ENCODE assay signal across 23 cellular contexts in the genomic region with DNA sequence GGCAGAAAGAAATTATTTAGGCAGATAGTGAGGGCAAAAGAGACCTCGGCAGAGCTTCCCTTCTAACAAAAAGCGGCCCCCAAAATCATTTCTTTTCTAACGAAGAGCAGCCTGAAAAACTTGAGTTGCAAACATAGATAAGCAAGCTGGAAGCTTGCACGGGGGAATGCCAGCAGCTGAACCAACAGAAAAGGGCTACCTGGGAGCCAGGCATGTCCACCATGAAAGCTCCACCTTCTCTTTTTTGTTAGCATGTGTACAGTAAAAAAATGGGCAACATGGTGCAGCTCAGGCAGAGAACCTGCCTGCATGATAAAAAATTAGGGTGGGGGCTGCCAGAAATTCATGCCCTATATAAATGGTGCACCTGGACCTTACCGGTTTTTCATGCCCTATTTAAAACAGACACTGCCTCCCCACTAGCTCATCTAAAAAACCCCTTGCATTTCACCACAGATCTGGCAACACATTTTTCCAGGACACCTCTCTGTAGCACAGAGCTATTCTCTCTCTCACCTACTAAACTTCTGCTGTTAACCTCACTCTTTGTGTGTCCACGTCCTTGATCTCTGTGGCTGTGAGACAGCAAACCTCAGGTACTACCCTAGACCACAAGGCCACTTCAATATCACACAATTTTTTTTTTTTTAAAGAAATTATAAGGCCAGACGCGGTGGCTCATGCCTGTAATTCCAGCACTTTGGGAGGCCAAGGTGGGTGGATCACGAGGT.
"Had no signal": no experiment of that assay in that cellular context is flagged by ENCODE, and none has a peak within 500 bp of the region (broad histone marks: within the 10 kb centered on the region; RNA-seq: fewer than 3 reads in every experiment).

No MANE protein-coding gene starts in this region.

- H3K36me3 ChIP-seq: uterus had no signal

- H3K4me1 Mint-ChIP-seq: naive B cell; stimulated activated memory B cell treated with anti-CD40 and anti-IgM and Interleukin-4, amounts not matched to agents 10 μg/mL and 1 μg/mL and 100 μg/mL, for 72 hours had no signal

- H3K27me3 ChIP-seq: left lung, right atrium auricular region, testis, uterus had no signal

- H3K4me1 ChIP-seq: psoas muscle, right atrium auricular region, testis, uterus had no signal

- H3K4me3 ChIP-seq: left lung, lung, psoas muscle, right atrium auricular region, skin epidermis, testis, uterus had no signal

- ATAC-seq: activated T-cell treated with anti-CD3 and anti-CD28 coated beads, Interleukin-2, amount 50 U/mL, for 4 hours; left lung; psoas muscle; stimulated activated memory B cell treated with anti-CD40 and anti-IgM and Interleukin-4, amounts not matched to agents 10 μg/mL and 1 μg/mL and 100 μg/mL, for 72 hours; T-helper 17 cell had no signal

- H3K27ac Mint-ChIP-seq: activated naive CD8-positive, alpha-beta T cell treated with anti-CD3 and anti-CD28 coated beads, Interleukin-2, amount 10 ng/mL, durations not matched to agents 7 days and 5 days; activated T-helper 2 cell treated with anti-CD3 and anti-CD28 coated beads, Interferon-gamma antibody, Interleukin-2, Interleukin-4, amounts not matched to agents 10 μg/mL and 5 μg/mL and 100 μg/mL, durations not matched to agents 14 hours and 24 hours and 36 hours; naive B cell; stimulated activated memory B cell treated with anti-CD40 and anti-IgM and Interleukin-4, amounts not matched to agents 10 μg/mL and 1 μg/mL and 100 μg/mL, for 72 hours; T-helper 17 cell had no signal

- H3K9me3 ChIP-seq: left lung, psoas muscle, right atrium auricular region, testis, uterus had no signal

- H3K27me3 Mint-ChIP-seq: activated naive CD8-positive, alpha-beta T cell treated with anti-CD3 and anti-CD28 coated beads, Interleukin-2, amount 10 ng/mL, durations not matched to agents 7 days and 5 days; naive B cell; stimulated activated memory B cell treated with anti-CD40 and anti-IgM and Interleukin-4, amounts not matched to agents 10 μg/mL and 1 μg/mL and 100 μg/mL, for 72 hours; T-helper 17 cell had no signal

- H3K4me3 Mint-ChIP-seq: activated naive CD8-positive, alpha-beta T cell treated with anti-CD3 and anti-CD28 coated beads, Interleukin-2, amount 10 ng/mL, durations not matched to agents 7 days and 5 days; activated T-cell treated with anti-CD3 and anti-CD28 coated beads, Interleukin-2, amount 50 U/mL, for 4 hours; naive B cell; stimulated activated memory B cell treated with anti-CD40 and anti-IgM and Interleukin-4, amounts not matched to agents 10 μg/mL and 1 μg/mL and 100 μg/mL, for 72 hours; T-helper 17 cell had no signal

- DNase-seq: activated CD4-positive, alpha-beta T cell treated with anti-CD3 and anti-CD28 coated beads for 48 hours; activated naive CD4-positive, alpha-beta T cell treated with Interleukin-2 at 50 U/mL for 16 hours; activated naive CD8-positive, alpha-beta T cell treated with anti-CD3 and anti-CD28 coated beads, Interleukin-2, amount 10 ng/mL, durations not matched to agents 7 days and 5 days; activated T-cell treated with anti-CD3 and anti-CD28 coated beads, Interleukin-2, amount 50 U/mL, for 4 hours; amygdala; cerebellar nuclear complex; cortex of kidney; foreskin melanocyte; kidney glomerular epithelial cell; left lung; naive B cell; psoas muscle; stimulated activated CD4-positive, alpha-beta T cell treated with anti-CD3 and anti-CD28 coated beads, Interleukin-2, amount 100 ng/mL, for 24 hours; SW 1271; T-helper 17 cell; testis; trophoblast cell; uterus had no signal

- H3K27ac ChIP-seq: left lung, psoas muscle, right atrium auricular region, skin epidermis, testis, uterus had no signal

- H3K9me3 Mint-ChIP-seq: activated T-cell treated with anti-CD3 and anti-CD28 coated beads, Interleukin-2, amount 50 U/mL, for 4 hours; activated T-helper 2 cell treated with anti-CD3 and anti-CD28 coated beads, Interferon-gamma antibody, Interleukin-2, Interleukin-4, amounts not matched to agents 10 μg/mL and 5 μg/mL and 100 μg/mL, durations not matched to agents 14 hours and 24 hours and 36 hours; naive B cell; stimulated activated memory B cell treated with anti-CD40 and anti-IgM and Interleukin-4, amounts not matched to agents 10 μg/mL and 1 μg/mL and 100 μg/mL, for 72 hours had no signal
